Comparison of ENCODE assay signal across 10 cellular contexts in genomic region chr1:225875044-225875822, GRCh38. TPM values are rescaled to one million over a fixed set of nuclear protein-coding genes. Genes with fewer than 3 reads are reported as not detected.
DNase-seq lines count a peak whose midpoint lies in the region; FAIRE-seq and TF ChIP-seq lines count a peak whose summit lies in the region.
"Had no signal": no experiment of that assay in that cellular context is flagged by ENCODE, and none has a peak within 500 bp of the region (broad histone marks: within the 10 kb centered on the region; RNA-seq: fewer than 3 reads in every experiment).

No MANE protein-coding gene starts in this region.

- WGBS in esophagus squamous epithelium, 2 donors, result 74 to 89% methylated on average over 7 to 8 of the region's 12 CpGs
- 67% methylated on average over 8 of the region's 12 CpGs for WGBS in suprapubic skin

- DNase-seq in SIG-M5 treated with dmso at 0.1 percent for 504 hours (lab: John Stamatoyannopoulos, UW; ENCODE audit: unreplicated experiment) (peak; percentile 45), SIG-M5 (lab: John Stamatoyannopoulos, UW) (no peak), NCI-H82 treated with DMSO at 0.1 percent for 48 hours (lab: John Stamatoyannopoulos, UW; ENCODE audit: unreplicated experiment) (peak; percentile 89), esophagus squamous epithelium (lab: John Stamatoyannopoulos, UW) (no peak), suprapubic skin (ENCODE audit: low spot score in 2 of 2) (no peak), GM12891 (ENCODE audit: insufficient read length, low spot score) (no peak), brain microvascular endothelial cell (no peak), KBM-7 (no peak)
- DNase-seq: NCI-H1436, right cardiac atrium had no signal

- intact Hi-C loops in esophagus squamous epithelium (cut with DNase I), result no loop called here

- TF ChIP-seq POLR2A in esophagus squamous epithelium (IDR thresholded peaks at IDR 0.05) (no peak), suprapubic skin (IDR thresholded peaks at IDR 0.05) (no peak), GM12891 (IDR thresholded peaks at IDR 0.05; ENCODE audit: low read depth, low read length) (no peak)

- in situ Hi-C loops in brain microvascular endothelial cell (cut with HindIII; ENCODE audit: low pct_ligation_motif_present, low sequenced_read_pairs), result no loop called here
- in situ Hi-C loops in KBM-7 (cut with MboI; ENCODE audit: low pct_unique_long_range_greater_than_20kb, low sequenced_read_pairs), result no loop called here

- H3K36me3 ChIP-seq in esophagus squamous epithelium (peaks cover 0 to 75% (median 8%) of the 10 kb centered on the region in 3 donors), suprapubic skin (peaks cover 64% of the 10 kb centered on the region), brain microvascular endothelial cell (replicated peaks) (peaks cover 9% of the 10 kb centered on the region)

- peaks cover 31 to 79% (median 33%) of the 10 kb centered on the region in 3 donors for H3K4me1 ChIP-seq in esophagus squamous epithelium
- H3K4me1 ChIP-seq in suprapubic skin, result peaks cover 45% of the 10 kb centered on the region

- no peak for FAIRE-seq in GM12891 (lab: Jason Lieb, UNC)

- H3K27me3 ChIP-seq in esophagus squamous epithelium, result no peaks in the 10 kb centered on the region
- H3K27me3 ChIP-seq in suprapubic skin, result no peaks in the 10 kb centered on the region
- H3K27me3 ChIP-seq in brain microvascular endothelial cell (replicated peaks), result no peaks in the 10 kb centered on the region

- TF ChIP-seq CTCF in esophagus squamous epithelium (IDR thresholded peaks at IDR 0.05), result no peak
- TF ChIP-seq CTCF in suprapubic skin (IDR thresholded peaks at IDR 0.05), result no peak
- no peak for TF ChIP-seq CTCF in brain microvascular endothelial cell (IDR thresholded peaks at IDR 0.05; ENCODE audit: low read depth, low read length, missing control alignments)

- no peaks in the 10 kb centered on the region for H3K9me3 ChIP-seq in esophagus squamous epithelium
- no peaks in the 10 kb centered on the region for H3K9me3 ChIP-seq in suprapubic skin

- H3K4me3 ChIP-seq in esophagus squamous epithelium (no peak overlapping the region), suprapubic skin (no peak overlapping the region), brain microvascular endothelial cell (ENCODE audit: low read depth, low read length) (no peak overlapping the region)

- peak overlapping the region; percentile 53 to 81 (median 66) for H3K27ac ChIP-seq in esophagus squamous epithelium
- peak overlapping the region; percentile 51 for H3K27ac ChIP-seq in suprapubic skin
- H3K27ac ChIP-seq in brain microvascular endothelial cell, result no peak overlapping the region

- TF ChIP-seq EP300 in suprapubic skin (IDR thresholded peaks at IDR 0.05), result no peak

TF ChIP-seq in GM12891, 5 proteins besides CTCF, POLR2A, EP300 and RAD21:
- TF ChIP-seq SPI1 (IDR thresholded peaks at IDR 0.05; ENCODE audit: low read depth, low read length), result no peak
- TF ChIP-seq POLR2AphosphoS5 (IDR thresholded peaks at IDR 0.05; ENCODE audit: low read depth, low read length), result no peak
- no peak for TF ChIP-seq TAF1 (IDR thresholded peaks at IDR 0.05; ENCODE audit: low read depth, low read length)
- TF ChIP-seq POU2F2 (IDR thresholded peaks at IDR 0.05; ENCODE audit: low read depth, low read length), result no peak
- no peak for TF ChIP-seq PAX5 (IDR thresholded peaks at IDR 0.05; ENCODE audit: insufficient read depth, low read length, severe bottlenecking)

RNA-seq across cellular contexts. Expression of gene TMEM63A, which starts 6.9 kb away (rescaled TPM):
- total RNA-seq in esophagus squamous epithelium (10 to 100 TPM in 3 of 4 donors, 1 to 10 TPM in 1; 9.8 to 27.1 (median 18.3) TPM), suprapubic skin (100 to 1,000 TPM in 1 of 4 donors, 10 to 100 TPM in 3; 32.6 to 162 (median 48.9) TPM)
- polyA plus RNA-seq in GM12891 (2012; ENCODE audit: low read depth, missing spikeins), result 9.0 TPM

RNA-seq across cellular contexts. Expression of gene LEFTY1, which starts 13.7 kb away (rescaled TPM):
- not detected for total RNA-seq in esophagus squamous epithelium
- total RNA-seq in suprapubic skin, result not detected
- polyA plus RNA-seq in GM12891 (2012; ENCODE audit: low read depth, missing spikeins), result 0.06 TPM

RNA-seq across cellular contexts. Expression of gene PYCR2, which starts 48.8 kb away (rescaled TPM):
- 10 to 100 TPM; 23.0 to 35.1 (median 28.0) TPM for total RNA-seq in esophagus squamous epithelium
- total RNA-seq in suprapubic skin, result 10 to 100 TPM; 28.8 to 53.8 (median 43.3) TPM
- 74.3 TPM for polyA plus RNA-seq in GM12891 (2012; ENCODE audit: low read depth, missing spikeins)

Comparison
In these comparisons a context has a peak if more than half of its experiments do, and no peak if none do; other contexts are left out.
1. DNase-seq: peak in SIG-M5 treated with dmso at 0.1 percent for 504 hours (single experiment) and NCI-H82 treated with DMSO at 0.1 percent for 48 hours (single experiment); none in SIG-M5 (single experiment), esophagus squamous epithelium (single experiment), suprapubic skin (0 of 2), GM12891 (single experiment), brain microvascular endothelial cell (single experiment) and KBM-7 (single experiment).